7 cellular contexts compared by ENCODE assay signal in genomic region chr22:23460517-23461031, GRCh38.
DNase-seq lines count a peak whose midpoint lies in the region; ATAC-seq and TF ChIP-seq lines count a peak whose summit lies in the region.
"Not testable (repeated sequence)": the region's sequence is repeated elsewhere in the genome, so short reads cannot be mapped to it uniquely, and the experiment has no call there.

No MANE protein-coding gene starts in this region.

- H3K36me3 ChIP-seq in WERI-Rb-1; trophoblast cell (ENCODE audit: control insufficient read depth in 1 of 2, insufficient read depth in 2 of 2, low read length in 2 of 2): not testable (repeated sequence)

- not testable (repeated sequence) for H3K4me3 ChIP-seq in WERI-Rb-1 (ENCODE audit: low read depth, low read length); trophoblast cell (ENCODE audit: low read depth, low read length)

- not testable (repeated sequence) for H3K27ac ChIP-seq in WERI-Rb-1; trophoblast cell (ENCODE audit: low read depth, low read length)

- not testable (repeated sequence) for H3K9me3 ChIP-seq in WERI-Rb-1 (ENCODE audit: severe bottlenecking); trophoblast cell (ENCODE audit: insufficient read depth, low read depth, low read length)

- peaks cover 12% of the 10 kb centered on the region for H3K4me1 Mint-ChIP-seq in activated naive CD8-positive, alpha-beta T cell treated with anti-CD3 and anti-CD28 coated beads, Interleukin-2, amount 50 U/mL, for 24 hours

- not testable (repeated sequence) for H2AK5ac ChIP-seq in trophoblast cell (ENCODE audit: low read length)

- not testable (repeated sequence) for H4K8ac ChIP-seq in trophoblast cell (ENCODE audit: low read depth, low read length)

- not testable (repeated sequence) for H3K9ac ChIP-seq in trophoblast cell (ENCODE audit: low read length)

- in situ Hi-C loops in KBM-7 (cut with MboI; ENCODE audit: low pct_unique_long_range_greater_than_20kb, low sequenced_read_pairs), result not testable (repeated sequence)

- not testable (repeated sequence) for H2BK5ac ChIP-seq in trophoblast cell (ENCODE audit: low read depth, low read length, poor library complexity)

- H3K36me3 Mint-ChIP-seq in activated naive CD8-positive, alpha-beta T cell treated with anti-CD3 and anti-CD28 coated beads, Interleukin-2, amount 50 U/mL, for 24 hours (ENCODE audit: low read depth), result not testable (repeated sequence)

- TF ChIP-seq CTCF in WERI-Rb-1 (IDR thresholded peaks at IDR 0.05; ENCODE audit: low read depth, low read length), result not testable (repeated sequence)

- H3K27me3 Mint-ChIP-seq in activated naive CD8-positive, alpha-beta T cell treated with anti-CD3 and anti-CD28 coated beads, Interleukin-2, amount 50 U/mL, for 24 hours, result peaks cover 39% of the 10 kb centered on the region

- not testable (repeated sequence) for H3K79me1 ChIP-seq in trophoblast cell (ENCODE audit: low read length)

- not testable (repeated sequence) for H3K4ac ChIP-seq in trophoblast cell (ENCODE audit: low read depth, low read length)

- peak; percentile 29 for DNase-seq in Daoy (ENCODE audit: low read depth)
- DNase-seq in KBM-7, result peak; percentile 41
- peak; percentile 47 for DNase-seq in NCI-H69 (lab: John Stamatoyannopoulos, UW)
- DNase-seq in WERI-Rb-1, result peak; percentile 75
- not testable (repeated sequence) for DNase-seq in activated naive CD8-positive, alpha-beta T cell treated with anti-CD3 and anti-CD28 coated beads, Interleukin-2, amount 50 U/mL, for 24 hours
- DNase-seq in left kidney (ENCODE audit: low read depth, low spot score), result peak; percentile 85
- DNase-seq in trophoblast cell, result peak; percentile 32 to 66

- peaks cover 5 to 16% of the 10 kb centered on the region in 2 experiments for H3K4me1 ChIP-seq in trophoblast cell (ENCODE audit: control insufficient read depth in 1 of 2, insufficient read depth in 2 of 2, low read length in 2 of 2)

- H3K4me3 Mint-ChIP-seq in activated naive CD8-positive, alpha-beta T cell treated with anti-CD3 and anti-CD28 coated beads, Interleukin-2, amount 50 U/mL, for 24 hours, result not testable (repeated sequence)

- not testable (repeated sequence) for H4K91ac ChIP-seq in trophoblast cell (ENCODE audit: low read depth, low read length)

- H3K27me3 ChIP-seq in WERI-Rb-1 (ENCODE audit: insufficient read depth, low read depth, severe bottlenecking); trophoblast cell (ENCODE audit: insufficient read depth, low read length): not testable (repeated sequence)

- H2AFZ ChIP-seq in trophoblast cell (ENCODE audit: insufficient read depth, low read length, poor library complexity), result not testable (repeated sequence)

- not testable (repeated sequence) for H2BK12ac ChIP-seq in trophoblast cell (ENCODE audit: low read length)

- WGBS in trophoblast cell (ENCODE audit: extremely low coverage, insufficient coverage, insufficient read length), result no CpG with 5 or more reads among the region's 24 CpGs

- H3K4me2 ChIP-seq in trophoblast cell (ENCODE audit: low read length), result not testable (repeated sequence)

- H4K12ac ChIP-seq in trophoblast cell (ENCODE audit: low read depth, low read length), result not testable (repeated sequence)

- not testable (repeated sequence) for H3K27ac Mint-ChIP-seq in activated naive CD8-positive, alpha-beta T cell treated with anti-CD3 and anti-CD28 coated beads, Interleukin-2, amount 50 U/mL, for 24 hours

- ATAC-seq in activated naive CD8-positive, alpha-beta T cell treated with anti-CD3 and anti-CD28 coated beads, Interleukin-2, amount 50 U/mL, for 24 hours, result peak; percentile 44

- H3K18ac ChIP-seq in trophoblast cell (ENCODE audit: low read length), result not testable (repeated sequence)

- H2BK120ac ChIP-seq in trophoblast cell (ENCODE audit: insufficient read depth, low read length, poor library complexity), result not testable (repeated sequence)

- not testable (repeated sequence) for H3K79me2 ChIP-seq in trophoblast cell (ENCODE audit: control insufficient read depth, insufficient read depth, low read length, poor library complexity)

- not testable (repeated sequence) for H3K23ac ChIP-seq in trophoblast cell (ENCODE audit: low read length)

- not testable (repeated sequence) for H3K14ac ChIP-seq in trophoblast cell (ENCODE audit: low read length)

- H3K9me3 Mint-ChIP-seq in activated naive CD8-positive, alpha-beta T cell treated with anti-CD3 and anti-CD28 coated beads, Interleukin-2, amount 50 U/mL, for 24 hours, result not testable (repeated sequence)
